9 cellular contexts compared by ENCODE assay signal in genomic region chr10:33772370-33773331, GRCh38.
DNase-seq lines count a peak whose midpoint lies in the region; TF ChIP-seq lines count a peak whose summit lies in the region.
"Had no signal": no experiment of that assay in that cellular context is flagged by ENCODE, and none has a peak within 500 bp of the region (broad histone marks: within the 10 kb centered on the region; RNA-seq: fewer than 3 reads in every experiment).

No MANE protein-coding gene starts in this region.

- TF ChIP-seq CTCF in GM10266 (IDR thresholded peaks at IDR 0.05; ENCODE audit: control insufficient read depth, insufficient read depth, low read depth, missing control alignments) = no peak

- DNase-seq in NCI-H510A treated with DMSO at 0.1 percent for 48 hours (lab: John Stamatoyannopoulos, UW) (peak; percentile 3), NCI-H510A (lab: John Stamatoyannopoulos, UW) (no peak), anterior cingulate cortex (lab: John Stamatoyannopoulos, UW) (peak in 35 of 58 donors; percentile 3 to 58 (median 13)), iPS-NIHi7 (ENCODE audit: extremely low spot score) (peak; percentile 54), superior temporal gyrus (ENCODE audit: extremely low spot score) (peak; percentile 57), COLO668 (lab: John Stamatoyannopoulos, UW; ENCODE audit: unreplicated experiment) (no peak), SKM-1 treated with dmso at 0.1 percent for 144 hours (lab: John Stamatoyannopoulos, UW; ENCODE audit: unreplicated experiment) (no peak), GM10266 (ENCODE audit: extremely low spot score) (no peak)
- DNase-seq: effector memory CD8-positive, alpha-beta T cell had no signal

Comparison
In these comparisons a context has a peak if more than half of its experiments do, and no peak if none do; other contexts are left out.
1. DNase-seq: peak in NCI-H510A treated with DMSO at 0.1 percent for 48 hours (single experiment), anterior cingulate cortex (35 of 58), iPS-NIHi7 (single experiment) and superior temporal gyrus (single experiment); none in NCI-H510A (single experiment), COLO668 (single experiment), SKM-1 treated with dmso at 0.1 percent for 144 hours (single experiment) and GM10266 (single experiment).